Comparison of ENCODE assay signal across 2 cellular contexts in the genomic region with DNA sequence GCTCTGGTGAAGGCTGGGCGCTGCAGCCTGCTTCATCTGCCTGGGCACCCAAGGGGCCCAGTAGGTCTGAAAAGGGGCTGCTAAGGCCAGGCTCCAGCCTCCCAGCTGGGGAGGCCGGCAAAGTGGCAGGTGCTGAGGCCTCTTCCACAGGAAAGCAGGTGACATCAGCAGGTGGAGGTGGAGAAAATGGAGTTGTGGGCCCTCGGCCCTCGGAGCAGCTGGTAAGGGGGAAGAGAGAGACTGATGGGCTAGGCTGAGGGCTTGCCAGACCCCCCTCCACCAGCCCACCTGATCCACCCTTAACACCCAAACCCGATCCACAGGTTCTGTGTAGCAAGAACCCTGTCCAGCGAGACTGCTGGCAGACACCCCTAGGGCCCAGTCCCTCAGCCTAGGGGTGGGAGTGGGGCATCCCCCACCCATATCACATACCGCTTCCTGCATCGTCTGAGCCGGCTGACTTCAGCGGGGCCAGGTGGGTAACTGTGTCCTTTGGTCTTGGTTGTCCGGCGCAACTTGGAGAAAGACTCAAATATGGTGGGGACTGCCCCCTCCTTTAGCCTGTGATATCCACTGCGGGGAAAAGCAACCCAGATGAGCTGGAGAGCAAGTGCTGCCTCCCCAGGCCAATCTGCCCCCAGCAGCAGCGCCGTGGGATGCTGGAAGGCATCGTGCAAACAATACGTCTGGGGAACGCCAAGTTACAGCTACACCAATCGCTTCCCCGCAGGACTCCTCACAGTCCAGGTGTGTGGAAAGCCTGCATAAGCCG.
TF ChIP-seq lines count a peak whose summit lies in the region.

No MANE protein-coding gene starts in this region.

TF ChIP-seq in GM23338, 12 proteins besides CTCF, POLR2A, EP300 and RAD21 (continues in another document):
- TF ChIP-seq ZNF114 (CRISPR knock-in tag; IDR thresholded peaks at IDR 0.05): no peak
- TF ChIP-seq JUNB (IDR thresholded peaks at IDR 0.05; ENCODE audit: unreplicated experiment): no peak
- no peak for TF ChIP-seq CREB1 (CRISPR knock-in tag; IDR thresholded peaks at IDR 0.05; ENCODE audit: low read depth)
- no peak for TF ChIP-seq POLR2AphosphoS5 (IDR thresholded peaks at IDR 0.05; ENCODE audit: low read depth)
- TF ChIP-seq, protein P1, sequence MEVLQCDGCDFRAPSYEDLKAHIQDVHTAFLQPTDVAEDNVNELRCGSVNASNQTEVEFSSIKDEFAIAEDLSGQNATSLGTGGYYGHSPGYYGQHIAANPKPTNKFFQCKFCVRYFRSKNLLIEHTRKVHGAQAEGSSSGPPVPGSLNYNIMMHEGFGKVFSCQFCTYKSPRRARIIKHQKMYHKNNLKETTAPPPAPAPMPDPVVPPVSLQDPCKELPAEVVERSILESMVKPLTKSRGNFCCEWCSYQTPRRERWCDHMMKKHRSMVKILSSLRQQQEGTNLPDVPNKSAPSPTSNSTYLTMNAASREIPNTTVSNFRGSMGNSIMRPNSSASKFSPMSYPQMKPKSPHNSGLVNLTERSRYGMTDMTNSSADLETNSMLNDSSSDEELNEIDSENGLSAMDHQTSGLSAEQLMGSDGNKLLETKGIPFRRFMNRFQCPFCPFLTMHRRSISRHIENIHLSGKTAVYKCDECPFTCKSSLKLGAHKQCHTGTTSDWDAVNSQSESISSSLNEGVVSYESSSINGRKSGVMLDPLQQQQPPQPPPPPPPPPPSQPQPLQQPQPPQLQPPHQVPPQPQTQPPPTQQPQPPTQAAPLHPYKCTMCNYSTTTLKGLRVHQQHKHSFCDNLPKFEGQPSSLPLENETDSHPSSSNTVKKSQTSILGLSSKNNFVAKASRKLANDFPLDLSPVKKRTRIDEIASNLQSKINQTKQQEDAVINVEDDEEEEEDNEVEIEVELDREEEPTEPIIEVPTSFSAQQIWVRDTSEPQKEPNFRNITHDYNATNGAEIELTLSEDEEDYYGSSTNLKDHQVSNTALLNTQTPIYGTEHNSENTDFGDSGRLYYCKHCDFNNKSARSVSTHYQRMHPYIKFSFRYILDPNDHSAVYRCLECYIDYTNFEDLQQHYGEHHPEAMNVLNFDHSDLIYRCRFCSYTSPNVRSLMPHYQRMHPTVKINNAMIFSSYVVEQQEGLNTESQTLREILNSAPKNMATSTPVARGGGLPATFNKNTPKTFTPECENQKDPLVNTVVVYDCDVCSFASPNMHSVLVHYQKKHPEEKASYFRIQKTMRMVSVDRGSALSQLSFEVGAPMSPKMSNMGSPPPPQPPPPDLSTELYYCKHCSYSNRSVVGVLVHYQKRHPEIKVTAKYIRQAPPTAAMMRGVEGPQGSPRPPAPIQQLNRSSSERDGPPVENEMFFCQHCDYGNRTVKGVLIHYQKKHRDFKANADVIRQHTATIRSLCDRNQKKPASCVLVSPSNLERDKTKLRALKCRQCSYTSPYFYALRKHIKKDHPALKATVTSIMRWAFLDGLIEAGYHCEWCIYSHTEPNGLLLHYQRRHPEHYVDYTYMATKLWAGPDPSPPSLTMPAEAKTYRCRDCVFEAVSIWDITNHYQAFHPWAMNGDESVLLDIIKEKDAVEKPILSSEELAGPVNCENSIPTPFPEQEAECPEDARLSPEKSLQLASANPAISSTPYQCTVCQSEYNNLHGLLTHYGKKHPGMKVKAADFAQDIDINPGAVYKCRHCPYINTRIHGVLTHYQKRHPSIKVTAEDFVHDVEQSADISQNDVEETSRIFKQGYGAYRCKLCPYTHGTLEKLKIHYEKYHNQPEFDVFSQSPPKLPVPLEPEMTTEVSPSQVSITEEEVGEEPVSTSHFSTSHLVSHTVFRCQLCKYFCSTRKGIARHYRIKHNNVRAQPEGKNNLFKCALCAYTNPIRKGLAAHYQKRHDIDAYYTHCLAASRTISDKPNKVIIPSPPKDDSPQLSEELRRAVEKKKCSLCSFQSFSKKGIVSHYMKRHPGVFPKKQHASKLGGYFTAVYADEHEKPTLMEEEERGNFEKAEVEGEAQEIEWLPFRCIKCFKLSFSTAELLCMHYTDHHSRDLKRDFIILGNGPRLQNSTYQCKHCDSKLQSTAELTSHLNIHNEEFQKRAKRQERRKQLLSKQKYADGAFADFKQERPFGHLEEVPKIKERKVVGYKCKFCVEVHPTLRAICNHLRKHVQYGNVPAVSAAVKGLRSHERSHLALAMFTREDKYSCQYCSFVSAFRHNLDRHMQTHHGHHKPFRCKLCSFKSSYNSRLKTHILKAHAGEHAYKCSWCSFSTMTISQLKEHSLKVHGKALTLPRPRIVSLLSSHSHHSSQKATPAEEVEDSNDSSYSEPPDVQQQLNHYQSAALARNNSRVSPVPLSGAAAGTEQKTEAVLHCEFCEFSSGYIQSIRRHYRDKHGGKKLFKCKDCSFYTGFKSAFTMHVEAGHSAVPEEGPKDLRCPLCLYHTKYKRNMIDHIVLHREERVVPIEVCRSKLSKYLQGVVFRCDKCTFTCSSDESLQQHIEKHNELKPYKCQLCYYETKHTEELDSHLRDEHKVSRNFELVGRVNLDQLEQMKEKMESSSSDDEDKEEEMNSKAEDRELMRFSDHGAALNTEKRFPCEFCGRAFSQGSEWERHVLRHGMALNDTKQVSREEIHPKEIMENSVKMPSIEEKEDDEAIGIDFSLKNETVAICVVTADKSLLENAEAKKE (CRISPR knock-in tag; IDR thresholded peaks at IDR 0.05): no peak
- TF ChIP-seq, protein P2, sequence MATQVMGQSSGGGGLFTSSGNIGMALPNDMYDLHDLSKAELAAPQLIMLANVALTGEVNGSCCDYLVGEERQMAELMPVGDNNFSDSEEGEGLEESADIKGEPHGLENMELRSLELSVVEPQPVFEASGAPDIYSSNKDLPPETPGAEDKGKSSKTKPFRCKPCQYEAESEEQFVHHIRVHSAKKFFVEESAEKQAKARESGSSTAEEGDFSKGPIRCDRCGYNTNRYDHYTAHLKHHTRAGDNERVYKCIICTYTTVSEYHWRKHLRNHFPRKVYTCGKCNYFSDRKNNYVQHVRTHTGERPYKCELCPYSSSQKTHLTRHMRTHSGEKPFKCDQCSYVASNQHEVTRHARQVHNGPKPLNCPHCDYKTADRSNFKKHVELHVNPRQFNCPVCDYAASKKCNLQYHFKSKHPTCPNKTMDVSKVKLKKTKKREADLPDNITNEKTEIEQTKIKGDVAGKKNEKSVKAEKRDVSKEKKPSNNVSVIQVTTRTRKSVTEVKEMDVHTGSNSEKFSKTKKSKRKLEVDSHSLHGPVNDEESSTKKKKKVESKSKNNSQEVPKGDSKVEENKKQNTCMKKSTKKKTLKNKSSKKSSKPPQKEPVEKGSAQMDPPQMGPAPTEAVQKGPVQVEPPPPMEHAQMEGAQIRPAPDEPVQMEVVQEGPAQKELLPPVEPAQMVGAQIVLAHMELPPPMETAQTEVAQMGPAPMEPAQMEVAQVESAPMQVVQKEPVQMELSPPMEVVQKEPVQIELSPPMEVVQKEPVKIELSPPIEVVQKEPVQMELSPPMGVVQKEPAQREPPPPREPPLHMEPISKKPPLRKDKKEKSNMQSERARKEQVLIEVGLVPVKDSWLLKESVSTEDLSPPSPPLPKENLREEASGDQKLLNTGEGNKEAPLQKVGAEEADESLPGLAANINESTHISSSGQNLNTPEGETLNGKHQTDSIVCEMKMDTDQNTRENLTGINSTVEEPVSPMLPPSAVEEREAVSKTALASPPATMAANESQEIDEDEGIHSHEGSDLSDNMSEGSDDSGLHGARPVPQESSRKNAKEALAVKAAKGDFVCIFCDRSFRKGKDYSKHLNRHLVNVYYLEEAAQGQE (IDR thresholded peaks at IDR 0.05; ENCODE audit: unreplicated experiment): no peak
- TF ChIP-seq, protein P3, sequence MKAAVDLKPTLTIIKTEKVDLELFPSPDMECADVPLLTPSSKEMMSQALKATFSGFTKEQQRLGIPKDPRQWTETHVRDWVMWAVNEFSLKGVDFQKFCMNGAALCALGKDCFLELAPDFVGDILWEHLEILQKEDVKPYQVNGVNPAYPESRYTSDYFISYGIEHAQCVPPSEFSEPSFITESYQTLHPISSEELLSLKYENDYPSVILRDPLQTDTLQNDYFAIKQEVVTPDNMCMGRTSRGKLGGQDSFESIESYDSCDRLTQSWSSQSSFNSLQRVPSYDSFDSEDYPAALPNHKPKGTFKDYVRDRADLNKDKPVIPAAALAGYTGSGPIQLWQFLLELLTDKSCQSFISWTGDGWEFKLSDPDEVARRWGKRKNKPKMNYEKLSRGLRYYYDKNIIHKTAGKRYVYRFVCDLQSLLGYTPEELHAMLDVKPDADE (IDR thresholded peaks at IDR 0.05): no peak
- no peak for TF ChIP-seq EZH2 (IDR thresholded peaks at IDR 0.05; ENCODE audit: low read depth, unreplicated experiment)

TF ChIP-seq in SK-N-SH, 30 proteins besides CTCF, POLR2A, EP300 and RAD21:
- TF ChIP-seq POLR2AphosphoS5 (IDR thresholded peaks at IDR 0.05; ENCODE audit: low read depth, low read length) (peak; percentile 25; the same call in 1 of the 2 replicates), FOXJ3 (CRISPR knock-in tag; IDR thresholded peaks at IDR 0.05) (no peak)
